In genomic region chr20:8700756-8701155, GRCh38 we compare ENCODE assay signal across 28 cellular contexts.
"Had no signal": no experiment of that assay in that cellular context is flagged by ENCODE, and none has a peak within 500 bp of the region (broad histone marks: within the 10 kb centered on the region; RNA-seq: fewer than 3 reads in every experiment).

No MANE protein-coding gene starts in this region.

- H3K4me1 ChIP-seq: colonic mucosa, esophagus muscularis mucosa, esophagus squamous epithelium, foreskin keratinocyte, gastrocnemius medialis, gastroesophageal sphincter, heart left ventricle, heart right ventricle had no signal

- H3K27me3 ChIP-seq: colonic mucosa, dorsolateral prefrontal cortex, esophagus muscularis mucosa, esophagus squamous epithelium, foreskin keratinocyte, gastrocnemius medialis, gastroesophageal sphincter, heart left ventricle, heart right ventricle had no signal

- FAIRE-seq: colon, endometrium, endothelial cell of umbilical vein, frontal cortex had no signal

- H3K27ac Mint-ChIP-seq: dendritic cell treated with granulocyte-macrophage colony-stimulating factor and Interleukin-4, amounts not matched to agents 40 ng/mL and 50 ng/mL, for 4 days; effector memory CD8-positive, alpha-beta T cell; endodermal cell had no signal

- ATAC-seq: effector memory CD8-positive, alpha-beta T cell; esophagus mucosa; foreskin keratinocyte; gastrocnemius medialis; gastroesophageal sphincter; heart left ventricle; heart right ventricle had no signal

- DNase-seq: colonic mucosa; cortex of kidney; dermis blood vessel endothelial cell; dorsolateral prefrontal cortex; effector CD4-positive, alpha-beta T cell; effector CD8-positive, alpha-beta T cell; effector memory CD4-positive, alpha-beta T cell; effector memory CD8-positive, alpha-beta T cell; endodermal cell; erythroblast; esophagus squamous epithelium; foreskin fibroblast; foreskin keratinocyte; foreskin melanocyte; gastrocnemius medialis; glutamatergic neuron; heart left ventricle; heart right ventricle had no signal

- H3K9me3 Mint-ChIP-seq: effector memory CD8-positive, alpha-beta T cell; endodermal cell had no signal

- H3K27ac ChIP-seq: colonic mucosa, coronary artery, dorsolateral prefrontal cortex, epithelial cell of prostate, esophagus muscularis mucosa, esophagus squamous epithelium, foreskin keratinocyte, gastrocnemius medialis, gastroesophageal sphincter, heart left ventricle, heart right ventricle had no signal

- H3K4me3 Mint-ChIP-seq: dendritic cell treated with granulocyte-macrophage colony-stimulating factor and Interleukin-4, amounts not matched to agents 40 ng/mL and 50 ng/mL, for 4 days; effector memory CD8-positive, alpha-beta T cell; endodermal cell had no signal

- H3K27me3 Mint-ChIP-seq: dendritic cell treated with granulocyte-macrophage colony-stimulating factor and Interleukin-4, amounts not matched to agents 40 ng/mL and 50 ng/mL, for 4 days; effector memory CD8-positive, alpha-beta T cell had no signal

- H3K9me3 ChIP-seq: colonic mucosa, esophagus muscularis mucosa, esophagus squamous epithelium, gastrocnemius medialis, gastroesophageal sphincter, heart left ventricle, heart right ventricle had no signal

- H3K4me3 ChIP-seq: colonic mucosa, coronary artery, dorsolateral prefrontal cortex, esophagus muscularis mucosa, esophagus squamous epithelium, gastrocnemius medialis, gastroesophageal sphincter, heart left ventricle, heart right ventricle had no signal

- H3K36me3 ChIP-seq: colonic mucosa, esophagus squamous epithelium, gastrocnemius medialis had no signal
